22 cellular contexts compared by ENCODE assay signal in the genomic region with DNA sequence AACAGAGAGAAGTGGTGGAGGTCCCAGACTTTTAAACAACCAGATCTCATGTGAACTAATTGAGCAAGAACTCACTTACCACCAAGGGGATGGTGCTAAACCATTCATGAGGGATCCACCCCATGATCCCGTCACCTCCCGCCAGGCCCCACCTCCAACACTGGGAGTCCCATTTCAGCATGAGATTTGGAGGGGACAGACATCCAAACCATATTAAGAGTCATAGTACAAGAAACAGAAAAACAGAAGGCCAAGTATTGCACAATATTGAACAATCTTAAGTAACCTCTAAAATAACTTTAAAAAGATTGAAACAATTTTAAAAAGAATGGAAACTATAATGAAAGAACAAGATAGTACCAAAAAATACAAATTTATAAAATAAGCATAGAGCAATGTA.
DNase-seq lines count a peak whose midpoint lies in the region; ATAC-seq, FAIRE-seq and TF ChIP-seq lines count a peak whose summit lies in the region.
"Had no signal": no experiment of that assay in that cellular context is flagged by ENCODE, and none has a peak within 500 bp of the region (broad histone marks: within the 10 kb centered on the region; RNA-seq: fewer than 3 reads in every experiment).

No MANE protein-coding gene starts in this region.

- no peaks in the 10 kb centered on the region; a peak in 1 of 7 replicates for H3K27me3 ChIP-seq in H1 (replicated peaks in 1 of 4; ENCODE audit: control insufficient read depth in 3 of 4, extremely low read depth in 1 of 4, insufficient read depth in 3 of 4, low read length in 3 of 4)
- no peaks in the 10 kb centered on the region for H3K27me3 ChIP-seq in right atrium auricular region
- no peaks in the 10 kb centered on the region for H3K27me3 ChIP-seq in smooth muscle cell (ENCODE audit: low read depth)
- H3K27me3 ChIP-seq: SJCRH30 had no signal

- H2BK12ac ChIP-seq in H1 (ENCODE audit: low read depth, low read length) = no peak overlapping the region

- H4K5ac ChIP-seq in H1 (ENCODE audit: insufficient read length, low read depth, low read length) = no peak overlapping the region

- no peak overlapping the region for H3K18ac ChIP-seq in H1 (ENCODE audit: extremely low read depth, low read length)

- H3K9me3 ChIP-seq in H1 (ENCODE audit: insufficient read depth in 2 of 2, low read depth in 1 of 2, low read length in 1 of 2) (no peaks in the 10 kb centered on the region), right atrium auricular region (no peaks in the 10 kb centered on the region), smooth muscle cell (replicated peaks; ENCODE audit: low read depth) (no peaks in the 10 kb centered on the region)
- H3K9me3 ChIP-seq: Caco-2, SJCRH30 had no signal

- H2BK15ac ChIP-seq in H1 (ENCODE audit: low read length) = no peak overlapping the region

- TF ChIP-seq POLR2A in H1 (IDR thresholded peaks at IDR 0.05; ENCODE audit: control extremely low read depth in 1 of 2, low read depth in 2 of 2, low read length in 2 of 2) = no peak

- H3K23me2 ChIP-seq in H1 (ENCODE audit: low read depth, low read length) = no peaks in the 10 kb centered on the region

- H3K4me1 ChIP-seq in H1 (replicated peaks in 1 of 4; ENCODE audit: control insufficient read depth in 3 of 4, insufficient read depth in 4 of 4, low read length in 3 of 4) (no peaks in the 10 kb centered on the region), right atrium auricular region (no peaks in the 10 kb centered on the region), smooth muscle cell (ENCODE audit: low read depth) (no peaks in the 10 kb centered on the region)
- H3K4me1 ChIP-seq: Caco-2, SJCRH30 had no signal

- no peak overlapping the region for H2BK120ac ChIP-seq in H1 (replicated peaks; ENCODE audit: low read depth, low read length)

- DNase-seq in MV-4-11 (lab: John Stamatoyannopoulos, UW) (peak; percentile 66), H1 (ENCODE audit: low read depth in 1 of 2, low spot score in 2 of 2) (no peak), right atrium auricular region (ENCODE audit: low spot score) (peak; percentile 82), smooth muscle cell (lab: John Stamatoyannopoulos, UW; ENCODE audit: unreplicated experiment) (no peak)
- no peak for DNase-seq in stimulated activated CD4-positive, alpha-beta T cell treated with anti-CD3 and anti-CD28 coated beads, Interleukin-2, amount 100 ng/mL, for 24 hours
- DNase-seq: activated CD8-positive, alpha-beta T cell treated with anti-CD3 and anti-CD28 coated beads, Interleukin-2, amount 10 ng/mL, durations not matched to agents 7 days and 5 days; activated T-cell treated with anti-CD3 and anti-CD28 coated beads, Interleukin-2, amount 50 U/mL, for 72 hours; Caco-2; effector CD8-positive, alpha-beta T cell; EL; H7; NCI-H1048; NCI-H526 treated with DMSO at 0.1 percent for 48 hours; OCI-M1; SJCRH30; stimulated activated CD4-positive, alpha-beta T cell treated with anti-CD3 and anti-CD28 coated beads, Interleukin-1b, Interleukin-23, amount 100 ng/mL, for 48 hours; stimulated activated naive CD8-positive, alpha-beta T cell treated with anti-CD3 and anti-CD28 coated beads, Interleukin-15, amount 100 ng/mL, for 72 hours had no signal

- no peak for TF ChIP-seq CTCF in H1 (IDR thresholded peaks at IDR 0.05; ENCODE audit: control extremely low read depth in 1 of 3, insufficient read depth in 1 of 3, low read depth in 1 of 3, low read length in 3 of 3)
- TF ChIP-seq CTCF in right atrium auricular region (IDR thresholded peaks at IDR 0.05) = no peak
- no peak for TF ChIP-seq CTCF in smooth muscle cell (IDR thresholded peaks at IDR 0.05; ENCODE audit: borderline replicate concordance, insufficient read depth, poor library complexity, severe bottlenecking)

- ATAC-seq in GM18520 (IDR thresholded peaks at IDR 0.05; ENCODE audit: unreplicated experiment) (no peak), GM18909 (IDR thresholded peaks at IDR 0.05; ENCODE audit: poor library complexity, unreplicated experiment) (no peak)
- ATAC-seq: activated CD8-positive, alpha-beta T cell treated with anti-CD3 and anti-CD28 coated beads, Interleukin-2, amount 10 ng/mL, durations not matched to agents 7 days and 5 days; activated naive CD4-positive, alpha-beta T cell treated with anti-CD3 and anti-CD28 coated beads, Interleukin-2, amount 50 U/mL, for 72 hours; activated T-cell treated with anti-CD3 and anti-CD28 coated beads, Interleukin-2, amount 50 U/mL, for 72 hours; stimulated activated naive CD8-positive, alpha-beta T cell treated with anti-CD3 and anti-CD28 coated beads, Interleukin-15, amount 100 ng/mL, for 72 hours had no signal

- H3K4me2 ChIP-seq in H1 (ENCODE audit: insufficient read depth in 1 of 2, low read depth in 2 of 2, low read length in 2 of 2) (no peak overlapping the region), smooth muscle cell (no peak overlapping the region)

- H4K8ac ChIP-seq in H1 (ENCODE audit: extremely low read depth, insufficient read depth, low read length) = no peak overlapping the region

- no peak for FAIRE-seq in H1 (lab: Jason Lieb, UNC)
- FAIRE-seq: bronchial epithelial cell, GM19239 had no signal

- H3K9ac ChIP-seq in H1 (replicated peaks in 1 of 4; ENCODE audit: extremely low read depth in 1 of 4, low read depth in 3 of 4, low read length in 3 of 4) = no peak overlapping the region
- H3K9ac ChIP-seq in smooth muscle cell (ENCODE audit: low read depth) = no peak overlapping the region

- H3K27ac ChIP-seq in H1 (ENCODE audit: low read depth, low read length) (no peak overlapping the region), right atrium auricular region (no peak overlapping the region), smooth muscle cell (ENCODE audit: low read depth) (peak overlapping the region; percentile 70)
- H3K27ac ChIP-seq: SJCRH30 had no signal

- no peak for TF ChIP-seq RAD21 in H1 (IDR thresholded peaks at IDR 0.05 in 1 of 2, conservative IDR thresholded peaks at IDR 0.05 in 1 of 2; ENCODE audit: low read depth in 2 of 2, low read length in 2 of 2)

- no peak overlapping the region for H3K14ac ChIP-seq in H1 (ENCODE audit: insufficient read length)

- H3K4ac ChIP-seq in H1 (replicated peaks; ENCODE audit: insufficient read length, low read depth, low read length) = no peak overlapping the region

- CTCF ChIA-PET in H1 (lab: Charles Lee; ENCODE audit: partially characterized antibody) = interaction anchor here (3.7 kb wide), 1 partner anchor 189 kb away, joined by 17 read pairs; no protein-coding TSS in a partner anchor

- H3K79me1 ChIP-seq in H1 (ENCODE audit: low read depth, low read length) = no peaks in the 10 kb centered on the region

- peaks cover 70% of the 10 kb centered on the region for H3F3A ChIP-seq in smooth muscle cell (ENCODE audit: low read depth)

- H2BK5ac ChIP-seq in H1 (ENCODE audit: low read depth, low read length) = no peak overlapping the region

- H4K91ac ChIP-seq in H1 (replicated peaks; ENCODE audit: insufficient read length, low read length) = no peak overlapping the region

- no peaks in the 10 kb centered on the region for H4K20me1 ChIP-seq in H1 (replicated peaks in 1 of 2; ENCODE audit: control insufficient read depth in 1 of 2, insufficient read depth in 2 of 2, low read length in 2 of 2)
- H4K20me1 ChIP-seq in smooth muscle cell (ENCODE audit: low read depth) = peaks cover 49% of the 10 kb centered on the region

- no peak overlapping the region for H3K56ac ChIP-seq in H1 (replicated peaks; ENCODE audit: insufficient read length, low read depth, low read length)

- H3K79me2 ChIP-seq in H1 (ENCODE audit: control insufficient read depth in 1 of 2, insufficient read depth in 2 of 2, low read length in 2 of 2) (no peaks in the 10 kb centered on the region), smooth muscle cell (ENCODE audit: low read depth) (peaks cover 59% of the 10 kb centered on the region)

- WGBS in H1 (ENCODE audit: extremely low coverage in 1 of 2, insufficient coverage in 1 of 2, insufficient read length in 1 of 2, insufficient replicate concordance in 2 of 2, low coverage in 1 of 2, low lambda C conversion rate in 2 of 2, missing lambda C conversion rate in 1 of 2), 2 experiments = 100% methylated on average over 2 of the region's 2 CpGs; no CpG with 5 or more reads in 1 of the 2 experiments
- WGBS in smooth muscle cell (ENCODE audit: low lambda C conversion rate) = 87% methylated on average over 2 of the region's 2 CpGs

- POLR2A ChIA-PET in H1 (lab: Charles Lee; ENCODE audit: partially characterized antibody) = no interaction called here

- H3K36me3 ChIP-seq in H1 (ENCODE audit: control insufficient read depth in 2 of 4, insufficient read depth in 4 of 4, low read length in 3 of 4) (peaks cover 0 to 21% (median 11%) of the 10 kb centered on the region in 4 experiments; a peak in 5 of 8 replicates), right atrium auricular region (peaks cover 97% of the 10 kb centered on the region), smooth muscle cell (ENCODE audit: low read depth) (peaks cover 67% of the 10 kb centered on the region)

- H2AFZ ChIP-seq in H1 (ENCODE audit: low read length) (no peak overlapping the region), smooth muscle cell (ENCODE audit: low read depth) (no peak overlapping the region)

- H3K4me3 ChIP-seq in H1 (ENCODE audit: extremely low read depth in 1 of 4, insufficient read depth in 2 of 4, low read depth in 3 of 4, low read length in 4 of 4) (no peak overlapping the region), right atrium auricular region (no peak overlapping the region), smooth muscle cell (no peak overlapping the region)
- H3K4me3 ChIP-seq: SJCRH30 had no signal

- H2BK20ac ChIP-seq in H1 (ENCODE audit: low read length) = no peak overlapping the region

- H2AK5ac ChIP-seq in H1 (ENCODE audit: low read depth, low read length) = no peak overlapping the region

- TF ChIP-seq EP300 in H1 (IDR thresholded peaks at IDR 0.05; ENCODE audit: borderline replicate concordance in 1 of 2, low read depth in 2 of 2, low read length in 2 of 2) = no peak

- H3K23ac ChIP-seq in H1 (ENCODE audit: insufficient read length) = no peak overlapping the region

TF ChIP-seq in H1, 55 proteins besides CTCF, POLR2A, EP300 and RAD21:
- no peak for TF ChIP-seq TAF7 (optimal IDR thresholded peaks at IDR 0.05; ENCODE audit: borderline replicate concordance, low read depth, low read length)
- TF ChIP-seq CEBPB (IDR thresholded peaks at IDR 0.05; ENCODE audit: low read depth, low read length) = peak; percentile 72; the same call in 1 of the 2 replicates
- TF ChIP-seq TCF12 (IDR thresholded peaks at IDR 0.05; ENCODE audit: low read depth, low read length) = no peak
- no peak for TF ChIP-seq MAFK (IDR thresholded peaks at IDR 0.05; ENCODE audit: low read depth, low read length)
TF ChIP-seq in H1: peak in this region for 1.

Comparison
In these comparisons a context has a peak if more than half of its experiments do, and no peak if none do; other contexts are left out.
1. DNase-seq: peak in MV-4-11 (single experiment) and right atrium auricular region (single experiment); none in H1 (0 of 2), smooth muscle cell (single experiment) and stimulated activated CD4-positive, alpha-beta T cell treated with anti-CD3 and anti-CD28 coated beads, Interleukin-2, amount 100 ng/mL, for 24 hours (0 of 2).